1 cellular context compared by ENCODE assay signal in the genomic region with DNA sequence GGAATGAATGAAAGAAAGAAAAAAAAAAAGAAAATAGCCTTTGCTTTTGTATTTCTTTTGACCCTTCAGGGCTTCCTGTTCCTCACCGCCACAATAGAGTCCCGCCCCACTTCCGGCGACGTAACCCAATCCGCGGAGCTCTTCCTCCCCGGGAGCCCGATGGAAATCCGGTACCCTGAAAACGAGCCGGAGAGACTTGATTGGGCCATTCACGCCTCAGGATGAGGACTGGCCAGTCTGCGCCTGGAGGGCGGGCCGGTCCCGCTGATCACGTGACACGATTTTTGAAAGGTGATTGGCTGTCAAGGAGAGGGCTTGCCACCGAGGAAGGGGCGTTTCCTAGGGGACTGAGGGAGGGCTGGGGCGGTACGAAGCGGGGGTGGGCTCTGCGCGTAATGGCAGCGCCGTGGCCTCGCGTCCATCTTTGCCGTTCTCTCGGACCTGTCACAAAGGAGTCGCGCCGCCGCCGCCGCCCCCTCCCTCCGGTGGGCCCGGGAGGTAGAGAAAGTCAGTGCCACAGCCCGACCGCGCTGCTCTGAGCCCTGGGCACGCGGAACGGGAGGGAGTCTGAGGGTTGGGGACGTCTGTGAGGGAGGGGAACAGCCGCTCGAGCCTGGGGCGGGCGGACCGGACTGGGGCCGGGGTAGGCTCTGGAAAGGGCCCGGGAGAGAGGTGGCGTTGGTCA.
TF ChIP-seq lines count a peak whose summit lies in the region.

A gene with protein sequence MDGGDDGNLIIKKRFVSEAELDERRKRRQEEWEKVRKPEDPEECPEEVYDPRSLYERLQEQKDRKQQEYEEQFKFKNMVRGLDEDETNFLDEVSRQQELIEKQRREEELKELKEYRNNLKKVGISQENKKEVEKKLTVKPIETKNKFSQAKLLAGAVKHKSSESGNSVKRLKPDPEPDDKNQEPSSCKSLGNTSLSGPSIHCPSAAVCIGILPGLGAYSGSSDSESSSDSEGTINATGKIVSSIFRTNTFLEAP (minus strand): TSS at position 95 of the 685 bp plus-strand sequence. CDS start 12,185 bp downstream, outside the sequence.
A gene (plus strand): TSS at position 385 of the 685 bp plus-strand sequence. CDS start 18,330 bp downstream, outside the sequence.

TF ChIP-seq in liver, 16 proteins besides CTCF, POLR2A, EP300 and RAD21 (continued from another document):
- TF ChIP-seq, protein P1, sequence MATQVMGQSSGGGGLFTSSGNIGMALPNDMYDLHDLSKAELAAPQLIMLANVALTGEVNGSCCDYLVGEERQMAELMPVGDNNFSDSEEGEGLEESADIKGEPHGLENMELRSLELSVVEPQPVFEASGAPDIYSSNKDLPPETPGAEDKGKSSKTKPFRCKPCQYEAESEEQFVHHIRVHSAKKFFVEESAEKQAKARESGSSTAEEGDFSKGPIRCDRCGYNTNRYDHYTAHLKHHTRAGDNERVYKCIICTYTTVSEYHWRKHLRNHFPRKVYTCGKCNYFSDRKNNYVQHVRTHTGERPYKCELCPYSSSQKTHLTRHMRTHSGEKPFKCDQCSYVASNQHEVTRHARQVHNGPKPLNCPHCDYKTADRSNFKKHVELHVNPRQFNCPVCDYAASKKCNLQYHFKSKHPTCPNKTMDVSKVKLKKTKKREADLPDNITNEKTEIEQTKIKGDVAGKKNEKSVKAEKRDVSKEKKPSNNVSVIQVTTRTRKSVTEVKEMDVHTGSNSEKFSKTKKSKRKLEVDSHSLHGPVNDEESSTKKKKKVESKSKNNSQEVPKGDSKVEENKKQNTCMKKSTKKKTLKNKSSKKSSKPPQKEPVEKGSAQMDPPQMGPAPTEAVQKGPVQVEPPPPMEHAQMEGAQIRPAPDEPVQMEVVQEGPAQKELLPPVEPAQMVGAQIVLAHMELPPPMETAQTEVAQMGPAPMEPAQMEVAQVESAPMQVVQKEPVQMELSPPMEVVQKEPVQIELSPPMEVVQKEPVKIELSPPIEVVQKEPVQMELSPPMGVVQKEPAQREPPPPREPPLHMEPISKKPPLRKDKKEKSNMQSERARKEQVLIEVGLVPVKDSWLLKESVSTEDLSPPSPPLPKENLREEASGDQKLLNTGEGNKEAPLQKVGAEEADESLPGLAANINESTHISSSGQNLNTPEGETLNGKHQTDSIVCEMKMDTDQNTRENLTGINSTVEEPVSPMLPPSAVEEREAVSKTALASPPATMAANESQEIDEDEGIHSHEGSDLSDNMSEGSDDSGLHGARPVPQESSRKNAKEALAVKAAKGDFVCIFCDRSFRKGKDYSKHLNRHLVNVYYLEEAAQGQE (IDR thresholded peaks at IDR 0.05), result peak; percentile 40
- TF ChIP-seq RXRA (IDR thresholded peaks at IDR 0.05), result peak in 1 of 2 donors; percentile 23
- TF ChIP-seq, protein P2, sequence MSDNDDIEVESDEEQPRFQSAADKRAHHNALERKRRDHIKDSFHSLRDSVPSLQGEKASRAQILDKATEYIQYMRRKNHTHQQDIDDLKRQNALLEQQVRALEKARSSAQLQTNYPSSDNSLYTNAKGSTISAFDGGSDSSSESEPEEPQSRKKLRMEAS (IDR thresholded peaks at IDR 0.05), result peak; percentile 61
- peak; percentile 98 for TF ChIP-seq YY1 (IDR thresholded peaks at IDR 0.05)
- TF ChIP-seq, protein P3, sequence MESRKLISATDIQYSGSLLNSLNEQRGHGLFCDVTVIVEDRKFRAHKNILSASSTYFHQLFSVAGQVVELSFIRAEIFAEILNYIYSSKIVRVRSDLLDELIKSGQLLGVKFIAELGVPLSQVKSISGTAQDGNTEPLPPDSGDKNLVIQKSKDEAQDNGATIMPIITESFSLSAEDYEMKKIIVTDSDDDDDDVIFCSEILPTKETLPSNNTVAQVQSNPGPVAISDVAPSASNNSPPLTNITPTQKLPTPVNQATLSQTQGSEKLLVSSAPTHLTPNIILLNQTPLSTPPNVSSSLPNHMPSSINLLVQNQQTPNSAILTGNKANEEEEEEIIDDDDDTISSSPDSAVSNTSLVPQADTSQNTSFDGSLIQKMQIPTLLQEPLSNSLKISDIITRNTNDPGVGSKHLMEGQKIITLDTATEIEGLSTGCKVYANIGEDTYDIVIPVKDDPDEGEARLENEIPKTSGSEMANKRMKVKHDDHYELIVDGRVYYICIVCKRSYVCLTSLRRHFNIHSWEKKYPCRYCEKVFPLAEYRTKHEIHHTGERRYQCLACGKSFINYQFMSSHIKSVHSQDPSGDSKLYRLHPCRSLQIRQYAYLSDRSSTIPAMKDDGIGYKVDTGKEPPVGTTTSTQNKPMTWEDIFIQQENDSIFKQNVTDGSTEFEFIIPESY (IDR thresholded peaks at IDR 0.05), result peak; percentile 64
- no peak for TF ChIP-seq HNF4G (IDR thresholded peaks at IDR 0.05)
- no peak for TF ChIP-seq FOXA1 (IDR thresholded peaks at IDR 0.05)
- peak; percentile 78 to 86 for TF ChIP-seq EGR1 (IDR thresholded peaks at IDR 0.05; ENCODE audit: low read depth in 2 of 2)
- peak; percentile 87 for TF ChIP-seq SP1 (IDR thresholded peaks at IDR 0.05)
- TF ChIP-seq FOXA2 (IDR thresholded peaks at IDR 0.05), result no peak
- peak; percentile 88 to 97 for TF ChIP-seq GABPA (IDR thresholded peaks at IDR 0.05 in 1 of 2, conservative IDR thresholded peaks at IDR 0.05 in 1 of 2)
- TF ChIP-seq HNF4A (conservative IDR thresholded peaks at IDR 0.05), result peak in 1 of 2 donors; percentile 33
TF ChIP-seq in liver: peak in this region for 10.
